In the genomic region with DNA sequence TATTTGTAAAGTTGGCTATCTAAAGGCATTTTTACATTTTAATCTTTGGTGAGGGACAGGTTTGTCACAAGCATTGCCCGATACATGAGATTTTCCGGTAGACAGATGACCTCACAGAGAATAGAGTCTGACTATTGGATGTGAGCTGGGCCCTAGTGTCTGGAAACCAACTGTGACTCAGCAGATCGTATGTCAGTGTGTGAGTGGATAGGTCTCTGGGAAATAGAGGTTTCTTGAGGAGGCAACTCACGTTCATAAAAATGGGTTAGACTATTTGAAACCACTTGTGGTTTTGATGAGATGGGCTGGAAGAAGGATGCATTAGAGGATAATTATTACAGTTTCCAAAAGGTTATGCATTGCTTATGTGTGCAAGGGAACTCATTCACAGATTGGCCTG, we compare ENCODE assay signal across 2 cellular contexts.
A peak's percentile ranks its signal among the peaks of the same experiment; 100 is the strongest.
TF ChIP-seq lines count a peak whose summit lies in the region.

No MANE protein-coding gene starts in this region.

TF ChIP-seq in HepG2, 621 proteins besides CTCF, POLR2A, EP300 and RAD21:
- TF ChIP-seq NFE2L2 (IDR thresholded peaks at IDR 0.05; ENCODE audit: low read length) (peak; percentile 41; the same call in 1 of the 2 replicates), ZSCAN25 (CRISPR knock-in tag; IDR thresholded peaks at IDR 0.05) (no peak), ZNF446 (CRISPR knock-in tag; IDR thresholded peaks at IDR 0.05) (no peak), ZNF781 (CRISPR knock-in tag; IDR thresholded peaks at IDR 0.05; ENCODE audit: borderline replicate concordance, not compliant biosample characterization) (no peak)
- TF ChIP-seq, protein P1, sequence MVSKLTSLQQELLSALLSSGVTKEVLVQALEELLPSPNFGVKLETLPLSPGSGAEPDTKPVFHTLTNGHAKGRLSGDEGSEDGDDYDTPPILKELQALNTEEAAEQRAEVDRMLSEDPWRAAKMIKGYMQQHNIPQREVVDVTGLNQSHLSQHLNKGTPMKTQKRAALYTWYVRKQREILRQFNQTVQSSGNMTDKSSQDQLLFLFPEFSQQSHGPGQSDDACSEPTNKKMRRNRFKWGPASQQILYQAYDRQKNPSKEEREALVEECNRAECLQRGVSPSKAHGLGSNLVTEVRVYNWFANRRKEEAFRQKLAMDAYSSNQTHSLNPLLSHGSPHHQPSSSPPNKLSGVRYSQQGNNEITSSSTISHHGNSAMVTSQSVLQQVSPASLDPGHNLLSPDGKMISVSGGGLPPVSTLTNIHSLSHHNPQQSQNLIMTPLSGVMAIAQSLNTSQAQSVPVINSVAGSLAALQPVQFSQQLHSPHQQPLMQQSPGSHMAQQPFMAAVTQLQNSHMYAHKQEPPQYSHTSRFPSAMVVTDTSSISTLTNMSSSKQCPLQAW (CRISPR knock-in tag; IDR thresholded peaks at IDR 0.05): no peak
- TF ChIP-seq, protein P2, sequence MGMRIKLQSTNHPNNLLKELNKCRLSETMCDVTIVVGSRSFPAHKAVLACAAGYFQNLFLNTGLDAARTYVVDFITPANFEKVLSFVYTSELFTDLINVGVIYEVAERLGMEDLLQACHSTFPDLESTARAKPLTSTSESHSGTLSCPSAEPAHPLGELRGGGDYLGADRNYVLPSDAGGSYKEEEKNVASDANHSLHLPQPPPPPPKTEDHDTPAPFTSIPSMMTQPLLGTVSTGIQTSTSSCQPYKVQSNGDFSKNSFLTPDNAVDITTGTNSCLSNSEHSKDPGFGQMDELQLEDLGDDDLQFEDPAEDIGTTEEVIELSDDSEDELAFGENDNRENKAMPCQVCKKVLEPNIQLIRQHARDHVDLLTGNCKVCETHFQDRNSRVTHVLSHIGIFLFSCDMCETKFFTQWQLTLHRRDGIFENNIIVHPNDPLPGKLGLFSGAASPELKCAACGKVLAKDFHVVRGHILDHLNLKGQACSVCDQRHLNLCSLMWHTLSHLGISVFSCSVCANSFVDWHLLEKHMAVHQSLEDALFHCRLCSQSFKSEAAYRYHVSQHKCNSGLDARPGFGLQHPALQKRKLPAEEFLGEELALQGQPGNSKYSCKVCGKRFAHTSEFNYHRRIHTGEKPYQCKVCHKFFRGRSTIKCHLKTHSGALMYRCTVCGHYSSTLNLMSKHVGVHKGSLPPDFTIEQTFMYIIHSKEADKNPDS (CRISPR knock-in tag; IDR thresholded peaks at IDR 0.05): no peak

TF ChIP-seq in K562, 482 proteins besides CTCF, POLR2A, EP300 and RAD21:
- TF ChIP-seq ADNP (tag; IDR thresholded peaks at IDR 0.05): no peak
- TF ChIP-seq NCOA2 (IDR thresholded peaks at IDR 0.05; ENCODE audit: partially characterized antibody in 2 of 2): no peak
- TF ChIP-seq, protein P3, sequence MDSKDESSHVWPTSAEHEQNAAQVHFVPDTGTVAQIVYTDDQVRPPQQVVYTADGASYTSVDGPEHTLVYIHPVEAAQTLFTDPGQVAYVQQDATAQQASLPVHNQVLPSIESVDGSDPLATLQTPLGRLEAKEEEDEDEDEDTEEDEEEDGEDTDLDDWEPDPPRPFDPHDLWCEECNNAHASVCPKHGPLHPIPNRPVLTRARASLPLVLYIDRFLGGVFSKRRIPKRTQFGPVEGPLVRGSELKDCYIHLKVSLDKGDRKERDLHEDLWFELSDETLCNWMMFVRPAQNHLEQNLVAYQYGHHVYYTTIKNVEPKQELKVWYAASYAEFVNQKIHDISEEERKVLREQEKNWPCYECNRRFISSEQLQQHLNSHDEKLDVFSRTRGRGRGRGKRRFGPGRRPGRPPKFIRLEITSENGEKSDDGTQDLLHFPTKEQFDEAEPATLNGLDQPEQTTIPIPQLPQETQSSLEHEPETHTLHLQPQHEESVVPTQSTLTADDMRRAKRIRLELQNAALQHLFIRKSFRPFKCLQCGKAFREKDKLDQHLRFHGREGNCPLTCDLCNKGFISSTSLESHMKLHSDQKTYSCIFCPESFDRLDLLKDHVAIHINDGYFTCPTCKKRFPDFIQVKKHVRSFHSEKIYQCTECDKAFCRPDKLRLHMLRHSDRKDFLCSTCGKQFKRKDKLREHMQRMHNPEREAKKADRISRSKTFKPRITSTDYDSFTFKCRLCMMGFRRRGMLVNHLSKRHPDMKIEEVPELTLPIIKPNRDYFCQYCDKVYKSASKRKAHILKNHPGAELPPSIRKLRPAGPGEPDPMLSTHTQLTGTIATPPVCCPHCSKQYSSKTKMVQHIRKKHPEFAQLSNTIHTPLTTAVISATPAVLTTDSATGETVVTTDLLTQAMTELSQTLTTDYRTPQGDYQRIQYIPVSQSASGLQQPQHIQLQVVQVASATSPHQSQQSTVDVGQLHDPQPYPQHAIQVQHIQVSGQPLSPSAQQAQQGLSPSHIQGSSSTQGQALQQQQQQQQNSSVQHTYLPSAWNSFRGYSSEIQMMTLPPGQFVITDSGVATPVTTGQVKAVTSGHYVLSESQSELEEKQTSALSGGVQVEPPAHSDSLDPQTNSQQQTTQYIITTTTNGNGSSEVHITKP (IDR thresholded peaks at IDR 0.05; ENCODE audit: partially characterized antibody): no peak
- TF ChIP-seq SRSF1 (IDR thresholded peaks at IDR 0.05; ENCODE audit: low read depth, low read length): no peak
- no peak for TF ChIP-seq KLF16 (IDR thresholded peaks at IDR 0.05)
- TF ChIP-seq ZFPM2 (CRISPR knock-in tag; IDR thresholded peaks at IDR 0.05): no peak
- TF ChIP-seq YBX1 (IDR thresholded peaks at IDR 0.05): no peak
- TF ChIP-seq ZNF766 (CRISPR knock-in tag; conservative IDR thresholded peaks at IDR 0.05): peak; percentile 73
TF ChIP-seq in K562: peak in this region for 1.
